8 cellular contexts compared by ENCODE assay signal in the genomic region with DNA sequence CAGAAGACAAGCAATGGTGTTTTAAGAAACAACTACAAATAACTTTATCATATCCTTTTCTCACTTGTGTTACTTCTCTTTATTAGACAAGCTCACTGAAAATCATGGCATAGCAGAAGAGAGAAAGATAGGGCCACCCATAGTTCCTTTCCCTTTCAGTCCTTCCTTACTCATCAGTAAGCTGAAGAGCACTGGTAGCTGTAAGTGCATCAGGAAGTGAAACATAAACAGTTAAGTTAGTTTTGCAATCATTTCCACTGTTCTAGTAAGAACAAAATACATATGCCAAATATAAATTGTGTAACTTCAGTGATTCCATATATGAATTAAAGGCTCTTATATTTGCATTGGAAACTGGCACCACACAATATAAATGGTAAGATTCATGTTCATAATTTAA.
DNase-seq lines count a peak whose midpoint lies in the region; ATAC-seq and TF ChIP-seq lines count a peak whose summit lies in the region.

No MANE protein-coding gene starts in this region.

- POLR2A ChIA-PET in activated CD4-positive, alpha-beta T cell treated with anti-CD3 and anti-CD28 coated beads for 36 hours (lab: Charles Lee) = no interaction called here
- POLR2A ChIA-PET in CD4-positive, alpha-beta T cell (lab: Charles Lee) = no interaction called here

- no peaks in the 10 kb centered on the region for H3K9me3 Mint-ChIP-seq in activated CD4-positive, alpha-beta T cell treated with anti-CD3 and anti-CD28 coated beads for 36 hours (ENCODE audit: low read depth)
- H3K9me3 Mint-ChIP-seq in CD4-positive, alpha-beta T cell = no peaks in the 10 kb centered on the region
- H3K9me3 Mint-ChIP-seq in activated T-helper 2 cell treated with anti-CD3 and anti-CD28 coated beads, Interferon-gamma antibody, Interleukin-2, Interleukin-4, amounts not matched to agents 10 μg/mL and 5 μg/mL and 100 μg/mL, durations not matched to agents 14 hours and 24 hours and 36 hours = no peaks in the 10 kb centered on the region

- no peaks in the 10 kb centered on the region for H3K27me3 Mint-ChIP-seq in activated CD4-positive, alpha-beta T cell treated with anti-CD3 and anti-CD28 coated beads for 36 hours
- no peaks in the 10 kb centered on the region for H3K27me3 Mint-ChIP-seq in CD4-positive, alpha-beta T cell
- H3K27me3 Mint-ChIP-seq in activated T-helper 2 cell treated with anti-CD3 and anti-CD28 coated beads, Interferon-gamma antibody, Interleukin-2, Interleukin-4, amounts not matched to agents 10 μg/mL and 5 μg/mL and 100 μg/mL, durations not matched to agents 14 hours and 24 hours and 36 hours (ENCODE audit: low read depth) = peaks cover 2% of the 10 kb centered on the region

- H3K4me1 Mint-ChIP-seq in activated CD4-positive, alpha-beta T cell treated with anti-CD3 and anti-CD28 coated beads for 36 hours = no peaks in the 10 kb centered on the region
- no peaks in the 10 kb centered on the region for H3K4me1 Mint-ChIP-seq in CD4-positive, alpha-beta T cell (ENCODE audit: low read depth)
- peaks cover 12% of the 10 kb centered on the region for H3K4me1 Mint-ChIP-seq in activated T-helper 2 cell treated with anti-CD3 and anti-CD28 coated beads, Interferon-gamma antibody, Interleukin-2, Interleukin-4, amounts not matched to agents 10 μg/mL and 5 μg/mL and 100 μg/mL, durations not matched to agents 14 hours and 24 hours and 36 hours (ENCODE audit: low read depth)

- H3K4me1 ChIP-seq in vagina = no peaks in the 10 kb centered on the region

- CTCF ChIA-PET in activated CD4-positive, alpha-beta T cell treated with anti-CD3 and anti-CD28 coated beads for 36 hours (lab: Charles Lee) = no interaction called here
- CTCF ChIA-PET in CD4-positive, alpha-beta T cell (lab: Charles Lee) = interaction anchor here (1.1 kb wide), 1 partner anchor 17 kb away, joined by 3 read pairs; no protein-coding TSS in a partner anchor

- H3K27ac ChIP-seq in vagina = peak overlapping the region; percentile 48
- H3K27ac ChIP-seq in CD4-positive, alpha-beta T cell (ENCODE audit: low read depth, low read length) = no peak overlapping the region

- TF ChIP-seq POLR2A in vagina (IDR thresholded peaks at IDR 0.05) = no peak

- intact Hi-C loops in activated CD4-positive, alpha-beta T cell treated with anti-CD3 and anti-CD28 coated beads for 36 hours (cut with DNase I, micrococcal nuclease) = no loop called here
- intact Hi-C loops in vagina (cut with DNase I) = no loop called here
- intact Hi-C loops in CD4-positive, alpha-beta T cell (cut with DNase I, micrococcal nuclease) = no loop called here
- intact Hi-C loops in activated T-helper 2 cell treated with anti-CD3 and anti-CD28 coated beads, Interferon-gamma antibody, Interleukin-2, Interleukin-4, amounts not matched to agents 10 μg/mL and 5 μg/mL and 100 μg/mL, durations not matched to agents 14 hours and 24 hours and 36 hours (cut with micrococcal nuclease) = no loop called here

- H3K36me3 Mint-ChIP-seq in activated CD4-positive, alpha-beta T cell treated with anti-CD3 and anti-CD28 coated beads for 36 hours (ENCODE audit: low read depth) = no peaks in the 10 kb centered on the region
- H3K36me3 Mint-ChIP-seq in CD4-positive, alpha-beta T cell (ENCODE audit: low read depth) = no peaks in the 10 kb centered on the region
- H3K36me3 Mint-ChIP-seq in activated T-helper 2 cell treated with anti-CD3 and anti-CD28 coated beads, Interferon-gamma antibody, Interleukin-2, Interleukin-4, amounts not matched to agents 10 μg/mL and 5 μg/mL and 100 μg/mL, durations not matched to agents 14 hours and 24 hours and 36 hours (ENCODE audit: low read depth) = no peaks in the 10 kb centered on the region

- H3K36me3 ChIP-seq in vagina = no peaks in the 10 kb centered on the region

- no peaks in the 10 kb centered on the region for H3K27me3 ChIP-seq in vagina
- no peaks in the 10 kb centered on the region for H3K27me3 ChIP-seq in CD4-positive, alpha-beta T cell (ENCODE audit: control insufficient read depth, insufficient read depth, low read length)

- H3K4me3 ChIP-seq in vagina = no peak overlapping the region

- H3K9me3 ChIP-seq in vagina = no peaks in the 10 kb centered on the region
- H3K9me3 ChIP-seq in CD4-positive, alpha-beta T cell (ENCODE audit: control insufficient read depth, low read length) = no peaks in the 10 kb centered on the region

- no peak for DNase-seq in activated CD4-positive, alpha-beta T cell treated with anti-CD3 and anti-CD28 coated beads for 36 hours
- no peak for DNase-seq in activated CD4-positive, alpha-beta T cell treated with anti-CD3 and anti-CD28 coated beads for 48 hours
- DNase-seq in dermis blood vessel endothelial cell (peak; percentile 39), vagina (ENCODE audit: extremely low spot score in 2 of 2) (no peak), NCI-H526 treated with DMSO at 0.1 percent for 48 hours (lab: John Stamatoyannopoulos, UW) (no peak)
- DNase-seq in CD4-positive, alpha-beta T cell = no peak
- DNase-seq in activated T-helper 2 cell treated with anti-CD3 and anti-CD28 coated beads, Interferon-gamma antibody, Interleukin-2, Interleukin-4, amounts not matched to agents 10 μg/mL and 5 μg/mL and 100 μg/mL, durations not matched to agents 14 hours and 24 hours and 36 hours (ENCODE audit: low spot score) = no peak

- H3K4me3 Mint-ChIP-seq in activated CD4-positive, alpha-beta T cell treated with anti-CD3 and anti-CD28 coated beads for 36 hours = no peak overlapping the region
- H3K4me3 Mint-ChIP-seq in CD4-positive, alpha-beta T cell = no peak overlapping the region
- no peak overlapping the region for H3K4me3 Mint-ChIP-seq in activated T-helper 2 cell treated with anti-CD3 and anti-CD28 coated beads, Interferon-gamma antibody, Interleukin-2, Interleukin-4, amounts not matched to agents 10 μg/mL and 5 μg/mL and 100 μg/mL, durations not matched to agents 14 hours and 24 hours and 36 hours (ENCODE audit: low read depth)

- H3K27ac Mint-ChIP-seq in activated CD4-positive, alpha-beta T cell treated with anti-CD3 and anti-CD28 coated beads for 36 hours = no peak overlapping the region
- H3K27ac Mint-ChIP-seq in CD4-positive, alpha-beta T cell = no peak overlapping the region
- H3K27ac Mint-ChIP-seq in activated T-helper 2 cell treated with anti-CD3 and anti-CD28 coated beads, Interferon-gamma antibody, Interleukin-2, Interleukin-4, amounts not matched to agents 10 μg/mL and 5 μg/mL and 100 μg/mL, durations not matched to agents 14 hours and 24 hours and 36 hours = no peak overlapping the region

- peak; percentile 74 for ATAC-seq in activated CD4-positive, alpha-beta T cell treated with anti-CD3 and anti-CD28 coated beads for 36 hours
- ATAC-seq in HG03342 (IDR thresholded peaks at IDR 0.05; ENCODE audit: unreplicated experiment) = peak; percentile 98
- ATAC-seq in CD4-positive, alpha-beta T cell (ENCODE audit: poor library complexity) = no peak

- no peak for TF ChIP-seq CTCF in vagina (IDR thresholded peaks at IDR 0.05)
- TF ChIP-seq CTCF in CD4-positive, alpha-beta T cell (IDR thresholded peaks at IDR 0.05) = no peak
